Comparison of ENCODE assay signal across 24 cellular contexts in the genomic region with DNA sequence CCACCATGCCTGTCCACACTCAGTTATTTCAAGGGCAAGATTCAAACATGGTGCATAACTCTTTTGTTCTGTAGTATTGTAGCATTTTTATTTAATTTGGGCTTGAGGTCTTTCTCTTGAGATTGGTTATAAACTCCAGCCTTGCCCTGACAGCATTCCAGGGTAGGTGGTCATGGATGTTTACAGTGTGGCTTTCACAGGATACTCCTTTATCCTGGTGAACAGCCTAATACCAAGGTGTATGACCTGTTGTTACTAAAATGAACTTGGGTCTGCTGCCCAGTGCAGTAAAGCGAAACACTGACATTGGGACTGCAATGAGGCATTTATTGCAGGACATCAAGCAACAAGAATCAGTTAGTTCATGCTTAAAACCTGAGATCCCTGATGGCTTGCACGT.
"Had no signal": no experiment of that assay in that cellular context is flagged by ENCODE, and none has a peak within 500 bp of the region (broad histone marks: within the 10 kb centered on the region; RNA-seq: fewer than 3 reads in every experiment).

No MANE protein-coding gene starts in this region.

- H3K4me3 ChIP-seq: Peyer's patch had no signal

- H3K9me3 ChIP-seq: Peyer's patch had no signal

- ATAC-seq: activated CD8-positive, alpha-beta T cell treated with anti-CD3 and anti-CD28 coated beads, Interleukin-2, amount 10 ng/mL, durations not matched to agents 7 days and 5 days; T-helper 17 cell; WTC11 had no signal

- H3K27ac ChIP-seq: Peyer's patch had no signal

- H3K36me3 ChIP-seq: Peyer's patch had no signal

- H3K4me1 ChIP-seq: Peyer's patch had no signal

- H3K27me3 ChIP-seq: Peyer's patch had no signal

- DNase-seq: activated CD4-positive, alpha-beta T cell treated with anti-CD3 and anti-CD28 coated beads for 48 hours; activated CD4-positive, alpha-beta T cell treated with anti-CD3 and anti-CD28 coated beads, Interleukin-2, amount 50 U/mL, for 4 hours; activated CD4-positive, CD25-positive, alpha-beta regulatory T cell treated with anti-CD3 and anti-CD28 coated beads, Interleukin-2, amount 50 U/mL, for 72 hours; activated CD8-positive, alpha-beta memory T cell treated with anti-CD3 and anti-CD28 coated beads, Interleukin-2, amount 50 U/mL, for 48 hours; activated CD8-positive, alpha-beta T cell treated with anti-CD3 and anti-CD28 coated beads, Interleukin-2, amount 10 ng/mL, durations not matched to agents 7 days and 5 days; activated effector memory CD4-positive, alpha-beta T cell treated with Interleukin-2 at 50 U/mL for 16 hours; activated naive CD4-positive, alpha-beta T cell; activated T-cell treated with anti-CD3 and anti-CD28 coated beads, Interleukin-2, amount 50 U/mL, for 1 hour; aorta; Kasumi-1; KBM-7; NCI-H1092; NCI-H1417; NCI-H1930; NCI-H2171; NCI-H2227 treated with DMSO at 0.1 percent for 48 hours; NCI-H446 treated with DMSO at 0.1 percent for 48 hours; NCI-H526 treated with DMSO at 0.1 percent for 48 hours; NCI-H82; Peyer's patch; SHP77; T-helper 17 cell; T-helper 9 cell had no signal
